1 cellular context compared by ENCODE assay signal in genomic region chr12:60501124-60501729, GRCh38.
TF ChIP-seq lines count a peak whose summit lies in the region.

No MANE protein-coding gene starts in this region.

TF ChIP-seq in HCT116, 20 proteins besides CTCF, POLR2A, EP300 and RAD21 (continued from another document):
- TF ChIP-seq ATF3 (IDR thresholded peaks at IDR 0.05) (no peak), EZH2 (IDR thresholded peaks at IDR 0.05) (no peak), POLR2AphosphoS5 (IDR thresholded peaks at IDR 0.05; ENCODE audit: low read depth, low read length) (no peak), CEBPB (IDR thresholded peaks at IDR 0.05; ENCODE audit: low read depth) (no peak)
